In the genomic region with DNA sequence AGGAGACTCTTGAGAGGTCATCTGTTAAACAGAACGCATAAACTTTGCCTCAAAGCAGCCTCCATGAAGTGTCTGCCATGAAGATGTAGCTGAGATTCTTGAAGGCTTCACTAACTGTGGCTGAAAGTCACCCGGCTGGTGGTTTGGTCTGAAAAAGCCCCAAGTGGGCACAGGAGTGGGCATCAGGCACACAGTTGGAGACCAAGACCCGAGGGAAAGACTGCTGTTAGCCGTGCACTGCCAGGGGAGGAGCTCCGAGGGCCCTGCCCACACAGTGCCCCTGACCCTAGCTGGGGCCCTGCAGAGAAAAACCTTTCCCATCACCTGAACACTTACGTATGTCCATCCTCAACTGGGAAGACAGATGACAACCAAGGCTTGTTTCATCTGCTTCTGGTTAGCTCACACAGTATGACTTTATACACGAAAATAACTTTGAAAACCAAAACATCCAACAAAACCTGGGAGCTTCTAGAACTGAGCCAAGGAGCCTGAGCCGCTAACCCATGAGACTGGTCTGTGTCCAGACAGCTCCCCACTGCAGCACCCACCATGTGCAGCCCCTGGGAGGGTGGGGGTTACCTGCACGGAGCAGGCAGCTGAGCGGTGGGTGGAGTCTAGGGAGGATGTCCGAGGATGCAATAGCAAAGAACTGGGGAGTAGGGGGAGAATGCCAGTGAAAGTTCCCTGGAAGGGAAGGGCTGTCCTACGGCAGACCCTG, we compare ENCODE assay signal across 1 cellular context.
TF ChIP-seq lines count a peak whose summit lies in the region.

No MANE protein-coding gene starts in this region.

TF ChIP-seq in WTC11, 78 proteins besides CTCF, POLR2A, EP300 and RAD21 (continued from another document):
- TF ChIP-seq, protein P1, sequence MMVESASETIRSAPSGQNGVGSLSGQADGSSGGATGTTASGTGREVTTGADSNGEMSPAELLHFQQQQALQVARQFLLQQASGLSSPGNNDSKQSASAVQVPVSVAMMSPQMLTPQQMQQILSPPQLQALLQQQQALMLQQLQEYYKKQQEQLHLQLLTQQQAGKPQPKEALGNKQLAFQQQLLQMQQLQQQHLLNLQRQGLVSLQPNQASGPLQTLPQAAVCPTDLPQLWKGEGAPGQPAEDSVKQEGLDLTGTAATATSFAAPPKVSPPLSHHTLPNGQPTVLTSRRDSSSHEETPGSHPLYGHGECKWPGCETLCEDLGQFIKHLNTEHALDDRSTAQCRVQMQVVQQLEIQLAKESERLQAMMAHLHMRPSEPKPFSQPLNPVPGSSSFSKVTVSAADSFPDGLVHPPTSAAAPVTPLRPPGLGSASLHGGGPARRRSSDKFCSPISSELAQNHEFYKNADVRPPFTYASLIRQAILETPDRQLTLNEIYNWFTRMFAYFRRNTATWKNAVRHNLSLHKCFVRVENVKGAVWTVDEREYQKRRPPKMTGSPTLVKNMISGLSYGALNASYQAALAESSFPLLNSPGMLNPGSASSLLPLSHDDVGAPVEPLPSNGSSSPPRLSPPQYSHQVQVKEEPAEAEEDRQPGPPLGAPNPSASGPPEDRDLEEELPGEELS (CRISPR knock-in tag; IDR thresholded peaks at IDR 0.05): no peak
- TF ChIP-seq ZNF317 (CRISPR knock-in tag; IDR thresholded peaks at IDR 0.05; ENCODE audit: borderline replicate concordance, low read depth): no peak
- no peak for TF ChIP-seq FOXJ3 (CRISPR knock-in tag; IDR thresholded peaks at IDR 0.05; ENCODE audit: borderline replicate concordance)
- TF ChIP-seq TCF7 (CRISPR knock-in tag; IDR thresholded peaks at IDR 0.05; ENCODE audit: low read depth): no peak
- no peak for TF ChIP-seq ZNF138 (CRISPR knock-in tag; conservative IDR thresholded peaks at IDR 0.05)
- TF ChIP-seq HMGA2 (CRISPR knock-in tag; IDR thresholded peaks at IDR 0.05): no peak
TF ChIP-seq in WTC11: peak in this region for 0.
